ENCODE assay signal across 9 cellular contexts in genomic region chr20:45611054-45611453, GRCh38. TPM values are rescaled to one million over a fixed set of nuclear protein-coding genes. Genes with fewer than 3 reads are reported as not detected.
DNase-seq lines count a peak whose midpoint lies in the region; ATAC-seq and TF ChIP-seq lines count a peak whose summit lies in the region.
"Had no signal": no experiment of that assay in that cellular context is flagged by ENCODE, and none has a peak within 500 bp of the region (broad histone marks: within the 10 kb centered on the region; RNA-seq: fewer than 3 reads in every experiment).

No MANE protein-coding gene starts in this region.

- H3K27me3 Mint-ChIP-seq in stimulated activated naive B cell treated with anti-CD40 and anti-IgM and Interleukin-4, amounts not matched to agents 10 μg/mL and 1 μg/mL and 100 μg/mL, for 72 hours: peaks cover 41 to 49% of the 10 kb centered on the region in 2 donors

- peaks cover 0 to 2% of the 10 kb centered on the region in 2 donors for H3K36me3 Mint-ChIP-seq in stimulated activated naive B cell treated with anti-CD40 and anti-IgM and Interleukin-4, amounts not matched to agents 10 μg/mL and 1 μg/mL and 100 μg/mL, for 72 hours

- H3K27ac ChIP-seq in foreskin keratinocyte: no peak overlapping the region

- ATAC-seq in SK-N-SH treated with all-trans-retinoic acid at 6 μM for 48 hours: peak; percentile 25; the same call in 2 of the 3 replicates
- peak; percentile 78 for ATAC-seq in foreskin keratinocyte
- no peak for ATAC-seq in stimulated activated naive B cell treated with anti-CD40 and anti-IgM and Interleukin-4, amounts not matched to agents 10 μg/mL and 1 μg/mL and 100 μg/mL, for 72 hours (replicated peaks)
- ATAC-seq: HepG2 had no signal

- no peak overlapping the region for H3K4me3 Mint-ChIP-seq in stimulated activated naive B cell treated with anti-CD40 and anti-IgM and Interleukin-4, amounts not matched to agents 10 μg/mL and 1 μg/mL and 100 μg/mL, for 72 hours

- TF ChIP-seq CTCF in foreskin keratinocyte (conservative IDR thresholded peaks at IDR 0.05): no peak

- no peaks in the 10 kb centered on the region for H3K27me3 ChIP-seq in foreskin keratinocyte

- H3K4me1 Mint-ChIP-seq in stimulated activated naive B cell treated with anti-CD40 and anti-IgM and Interleukin-4, amounts not matched to agents 10 μg/mL and 1 μg/mL and 100 μg/mL, for 72 hours: no peaks in the 10 kb centered on the region

- H3K9me3 Mint-ChIP-seq in stimulated activated naive B cell treated with anti-CD40 and anti-IgM and Interleukin-4, amounts not matched to agents 10 μg/mL and 1 μg/mL and 100 μg/mL, for 72 hours: peaks cover 5 to 12% of the 10 kb centered on the region in 2 donors

- DNase-seq in activated CD8-positive, alpha-beta memory T cell treated with anti-CD3 and anti-CD28 coated beads for 48 hours (ENCODE audit: low read depth in 2 of 3, low spot score in 2 of 3): peak; percentile 5 to 26 (median 14)
- no peak for DNase-seq in activated CD8-positive, alpha-beta memory T cell treated with anti-CD3 and anti-CD28 coated beads, Interleukin-2, amount 50 U/mL, for 4 hours
- DNase-seq in foreskin keratinocyte (peak; percentile 81 to 87), NOMO-1 treated with dmso at 0.1 percent for 144 hours (lab: John Stamatoyannopoulos, UW; ENCODE audit: unreplicated experiment) (no peak), dedifferentiated amniotic fluid mesenchymal stem cell (ENCODE audit: extremely low spot score) (no peak)
- DNase-seq in stimulated activated CD8-positive, alpha-beta memory T cell treated with anti-CD3 and anti-CD28 coated beads, Interleukin-7, amount 100 ng/mL, for 48 hours (ENCODE audit: extremely low read depth in 1 of 2, low read depth in 1 of 2): peak; percentile 28 to 60
- DNase-seq in stimulated activated naive B cell treated with anti-CD40 and anti-IgM and Interleukin-4, amounts not matched to agents 10 μg/mL and 1 μg/mL and 100 μg/mL, for 72 hours: no peak

- H3K4me1 ChIP-seq in foreskin keratinocyte: peaks cover 21% of the 10 kb centered on the region

- H3K27ac Mint-ChIP-seq in stimulated activated naive B cell treated with anti-CD40 and anti-IgM and Interleukin-4, amounts not matched to agents 10 μg/mL and 1 μg/mL and 100 μg/mL, for 72 hours: no peak overlapping the region

TF ChIP-seq in SK-N-SH treated with all-trans-retinoic acid at 6 μM for 48 hours, 23 proteins besides CTCF, POLR2A, EP300 and RAD21:
- TF ChIP-seq CREB5 (CRISPR knock-in tag; IDR thresholded peaks at IDR 0.05; ENCODE audit: low read depth): no peak
- no peak for TF ChIP-seq CSDC2 (CRISPR knock-in tag; IDR thresholded peaks at IDR 0.05)
- TF ChIP-seq RARB (CRISPR knock-in tag; IDR thresholded peaks at IDR 0.05): no peak
- no peak for TF ChIP-seq ESRRG (CRISPR knock-in tag; IDR thresholded peaks at IDR 0.05)
- no peak for TF ChIP-seq TSHZ2 (CRISPR knock-in tag; IDR thresholded peaks at IDR 0.05)
- TF ChIP-seq TCF4 (CRISPR knock-in tag; IDR thresholded peaks at IDR 0.05; ENCODE audit: borderline replicate concordance): no peak
- no peak for TF ChIP-seq TOX (CRISPR knock-in tag; IDR thresholded peaks at IDR 0.05; ENCODE audit: borderline replicate concordance)
- no peak for TF ChIP-seq ZNF8 (CRISPR knock-in tag; IDR thresholded peaks at IDR 0.05)
- TF ChIP-seq BACH2 (CRISPR knock-in tag; IDR thresholded peaks at IDR 0.05; ENCODE audit: borderline replicate concordance): no peak
- TF ChIP-seq GLIS3 (CRISPR knock-in tag; IDR thresholded peaks at IDR 0.05): no peak
- no peak for TF ChIP-seq PATZ1 (CRISPR knock-in tag; IDR thresholded peaks at IDR 0.05; ENCODE audit: borderline replicate concordance)
- no peak for TF ChIP-seq ZC3H10 (CRISPR knock-in tag; IDR thresholded peaks at IDR 0.05)
- no peak for TF ChIP-seq OSR1 (CRISPR knock-in tag; IDR thresholded peaks at IDR 0.05)
- no peak for TF ChIP-seq CSRNP3 (CRISPR knock-in tag; IDR thresholded peaks at IDR 0.05)
- TF ChIP-seq ZFP30 (CRISPR knock-in tag; IDR thresholded peaks at IDR 0.05): no peak
- no peak for TF ChIP-seq ARNTL (CRISPR knock-in tag; IDR thresholded peaks at IDR 0.05; ENCODE audit: borderline replicate concordance, low read depth)
- TF ChIP-seq, protein P1, sequence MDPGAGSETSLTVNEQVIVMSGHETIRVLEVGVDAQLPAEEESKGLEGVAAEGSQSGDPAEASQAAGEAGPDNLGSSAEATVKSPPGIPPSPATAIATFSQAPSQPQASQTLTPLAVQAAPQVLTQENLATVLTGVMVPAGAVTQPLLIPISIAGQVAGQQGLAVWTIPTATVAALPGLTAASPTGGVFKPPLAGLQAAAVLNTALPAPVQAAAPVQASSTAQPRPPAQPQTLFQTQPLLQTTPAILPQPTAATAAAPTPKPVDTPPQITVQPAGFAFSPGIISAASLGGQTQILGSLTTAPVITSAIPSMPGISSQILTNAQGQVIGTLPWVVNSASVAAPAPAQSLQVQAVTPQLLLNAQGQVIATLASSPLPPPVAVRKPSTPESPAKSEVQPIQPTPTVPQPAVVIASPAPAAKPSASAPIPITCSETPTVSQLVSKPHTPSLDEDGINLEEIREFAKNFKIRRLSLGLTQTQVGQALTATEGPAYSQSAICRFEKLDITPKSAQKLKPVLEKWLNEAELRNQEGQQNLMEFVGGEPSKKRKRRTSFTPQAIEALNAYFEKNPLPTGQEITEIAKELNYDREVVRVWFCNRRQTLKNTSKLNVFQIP (CRISPR knock-in tag; IDR thresholded peaks at IDR 0.05; ENCODE audit: borderline replicate concordance, low read depth): no peak
TF ChIP-seq in SK-N-SH treated with all-trans-retinoic acid at 6 μM for 48 hours: peak in this region for 0.

RNA-seq across cellular contexts. Expression of gene WFDC10A, which starts 18.5 kb away (rescaled TPM):
- not detected in 2 replicates for total RNA-seq in foreskin keratinocyte
- not detected in 2 replicates for polyA plus RNA-seq in foreskin keratinocyte
- total RNA-seq: HepG2 had no signal
- polyA plus RNA-seq: HepG2 had no signal

RNA-seq across cellular contexts. Expression of gene WFDC9, which starts 20.0 kb away (rescaled TPM):
- not detected in 2 replicates for total RNA-seq in foreskin keratinocyte
- not detected in 2 replicates for polyA plus RNA-seq in foreskin keratinocyte
- total RNA-seq: HepG2 had no signal
- polyA plus RNA-seq: HepG2 had no signal

RNA-seq across cellular contexts. Expression of gene WFDC8, which starts 32.0 kb away (rescaled TPM):
- total RNA-seq in foreskin keratinocyte: not detected in 2 replicates
- polyA plus RNA-seq in foreskin keratinocyte: not detected in 2 replicates
- total RNA-seq: HepG2 had no signal
- polyA plus RNA-seq: HepG2 had no signal

RNA-seq across cellular contexts. Expression of gene WFDC11, which starts 59.0 kb away (rescaled TPM):
- total RNA-seq in foreskin keratinocyte: not detected in 2 replicates
- not detected in 2 replicates for polyA plus RNA-seq in foreskin keratinocyte
- total RNA-seq: HepG2 had no signal
- polyA plus RNA-seq: HepG2 had no signal

Comparison
In these comparisons a context has a peak if more than half of its experiments do, and no peak if none do; other contexts are left out.
1. DNase-seq: peak in activated CD8-positive, alpha-beta memory T cell treated with anti-CD3 and anti-CD28 coated beads for 48 hours (3 of 3), foreskin keratinocyte (2 of 2) and stimulated activated CD8-positive, alpha-beta memory T cell treated with anti-CD3 and anti-CD28 coated beads, Interleukin-7, amount 100 ng/mL, for 48 hours (2 of 2); none in activated CD8-positive, alpha-beta memory T cell treated with anti-CD3 and anti-CD28 coated beads, Interleukin-2, amount 50 U/mL, for 4 hours (single experiment), NOMO-1 treated with dmso at 0.1 percent for 144 hours (single experiment), dedifferentiated amniotic fluid mesenchymal stem cell (single experiment) and stimulated activated naive B cell treated with anti-CD40 and anti-IgM and Interleukin-4, amounts not matched to agents 10 μg/mL and 1 μg/mL and 100 μg/mL, for 72 hours (single experiment).
2. ATAC-seq: peak in SK-N-SH treated with all-trans-retinoic acid at 6 μM for 48 hours (single experiment) and foreskin keratinocyte (single experiment); none in stimulated activated naive B cell treated with anti-CD40 and anti-IgM and Interleukin-4, amounts not matched to agents 10 μg/mL and 1 μg/mL and 100 μg/mL, for 72 hours (0 of 2).